Comparison of ENCODE assay signal across 8 cellular contexts in genomic region chr5:16465544-16466432, GRCh38. TPM values are rescaled to one million over a fixed set of nuclear protein-coding genes. Genes with fewer than 3 reads are reported as not detected.
DNase-seq lines count a peak whose midpoint lies in the region; ATAC-seq, FAIRE-seq and TF ChIP-seq lines count a peak whose summit lies in the region.

Gene ZNF622, minus strand, starts transcription at chr5:16465800. Its CDS starts 135 bp downstream, at chr5:16465665.

- BruUV-seq in IMR-90 (replicated peaks; lab: Mats Ljungman, UMichigan) = TSS peak; percentile 51
- no TSS peak for BruUV-seq in OCI-LY7 (replicated peaks; lab: Mats Ljungman, UMichigan)
- BruUV-seq in endothelial cell of umbilical vein (replicated peaks; lab: Mats Ljungman, UMichigan) = TSS peak; percentile 62

- TF ChIP-seq RAD21 in IMR-90 (IDR thresholded peaks at IDR 0.05; ENCODE audit: low read length) = no peak

- H3K56ac ChIP-seq in IMR-90 (ENCODE audit: extremely low read depth, insufficient read depth, low read length) = peak within 1 kb of the TSS; percentile 71

- H3K9me1 ChIP-seq in IMR-90 (ENCODE audit: insufficient read depth, low read length) = peaks cover 13% of the 10 kb centered on the region; the same call in 1 of the 2 replicates
- no peaks in the 10 kb centered on the region for H3K9me1 ChIP-seq in endothelial cell of umbilical vein (replicated peaks; ENCODE audit: control insufficient read depth, extremely low read depth, insufficient read depth, low read length)

- no peaks in the 10 kb centered on the region for H3K9me2 ChIP-seq in OCI-LY7 (ENCODE audit: insufficient read depth, low read length)

- peak within 1 kb of the TSS; percentile 55 for H3K18ac ChIP-seq in IMR-90 (ENCODE audit: low read depth, low read length)

- no peak within 1 kb of the TSS for H2BK15ac ChIP-seq in IMR-90 (ENCODE audit: low read depth, low read length)

- peak; percentile 96 for FAIRE-seq in endothelial cell of umbilical vein (lab: Jason Lieb, UNC)

- intact Hi-C loops in IMR-90 (cut with micrococcal nuclease) (loop anchor here (10.0 kb wide), 1 partner anchor 729 kb away; no protein-coding TSS in a partner anchor), OCI-LY7 (cut with micrococcal nuclease; ENCODE audit: unreplicated experiment) (loop anchor here (2.0 to 10.0 kb wide), 2 partner anchors 85 to 1801 kb away; partner anchors contain the start of gene OTULIN), endothelial cell of umbilical vein (cut with micrococcal nuclease) (loop anchor here (5.0 kb wide), 1 partner anchor 87 kb away; no protein-coding TSS in a partner anchor)

- peak within 1 kb of the TSS; percentile 85 for H2AK5ac ChIP-seq in IMR-90 (ENCODE audit: low read depth, low read length)

- peak within 1 kb of the TSS; percentile 87 for H3K27ac ChIP-seq in IMR-90 (ENCODE audit: insufficient read depth, low read length)
- peak within 1 kb of the TSS; percentile 44 for H3K27ac ChIP-seq in OCI-LY7 (ENCODE audit: low read depth, low read length, poor library complexity, severe bottlenecking)
- H3K27ac ChIP-seq in endothelial cell of umbilical vein (ENCODE audit: insufficient read depth, low read depth, low read length) = peak within 1 kb of the TSS; percentile 56

- H4K5ac ChIP-seq in IMR-90 (ENCODE audit: low read depth, low read length) = peak within 1 kb of the TSS; percentile 79

- H3K4me3 ChIP-seq in IMR-90 (ENCODE audit: insufficient read depth, low read depth, low read length) (peak within 1 kb of the TSS; percentile 88), OCI-LY7 (ENCODE audit: low read depth, low read length, poor library complexity, severe bottlenecking) (peak within 1 kb of the TSS; percentile 99), endothelial cell of umbilical vein (replicated peaks in 1 of 3; ENCODE audit: insufficient read depth in 1 of 3, low read depth in 1 of 3, low read length in 3 of 3) (peak within 1 kb of the TSS; percentile 47 to 82 (median 72))

- peak within 1 kb of the TSS; percentile 75 to 96; a peak in 3 of 4 replicates for H4K8ac ChIP-seq in IMR-90 (ENCODE audit: low read depth in 2 of 2, low read length in 2 of 2)

- H3K14ac ChIP-seq in IMR-90 (replicated peaks; ENCODE audit: low read depth, low read length) = peak within 1 kb of the TSS; percentile 92

- H3K4me2 ChIP-seq in IMR-90 (ENCODE audit: low read depth, low read length) = peak within 1 kb of the TSS; percentile 97
- peak within 1 kb of the TSS; percentile 88 for H3K4me2 ChIP-seq in OCI-LY7 (ENCODE audit: low read length)
- H3K4me2 ChIP-seq in endothelial cell of umbilical vein (ENCODE audit: insufficient read depth, low read length) = peak within 1 kb of the TSS; percentile 96

- peak within 1 kb of the TSS; percentile 89 for H2BK5ac ChIP-seq in IMR-90 (ENCODE audit: low read depth, low read length, poor library complexity, severe bottlenecking)

- H2AK9ac ChIP-seq in IMR-90 (replicated peaks; ENCODE audit: low read depth, low read length, poor library complexity) = peak within 1 kb of the TSS; percentile 94

- H2BK120ac ChIP-seq in IMR-90 (ENCODE audit: low read depth, low read length) = peak within 1 kb of the TSS; percentile 75; the same call in 1 of the 2 replicates

- H3K27me3 ChIP-seq in IMR-90 (ENCODE audit: control insufficient read depth, insufficient read depth, low read length) = no peaks in the 10 kb centered on the region
- no peaks in the 10 kb centered on the region for H3K27me3 ChIP-seq in endothelial cell of umbilical vein (ENCODE audit: control insufficient read depth in 2 of 2, insufficient read depth in 2 of 2, low read length in 2 of 2)

- POLR2A ChIA-PET in IMR-90 (lab: Charles Lee; ENCODE audit: unreplicated experiment) = no interaction called here
- POLR2A ChIA-PET in OCI-LY7 (lab: Charles Lee) = interaction anchor here (0.6 to 1.0 kb wide), 3 partner anchors 10 to 1806 kb away, joined by 3 to 5 read pairs (median 4); no protein-coding TSS in a partner anchor
- POLR2A ChIA-PET in endothelial cell of umbilical vein (lab: Charles Lee) = no interaction called here

- H3K79me1 ChIP-seq in IMR-90 (ENCODE audit: low read depth in 1 of 2, low read length in 2 of 2) = peaks cover 7 to 76% of the 10 kb centered on the region in 2 experiments; a peak in 3 of 4 replicates

- H3K4me1 ChIP-seq in IMR-90 (ENCODE audit: control insufficient read depth, insufficient read depth, low read length) (peaks cover 19% of the 10 kb centered on the region), OCI-LY7 (ENCODE audit: insufficient read depth, low read length, poor library complexity, severe bottlenecking) (peaks cover 35% of the 10 kb centered on the region), endothelial cell of umbilical vein (ENCODE audit: control insufficient read depth, extremely low read depth, insufficient read depth, low read length) (peaks cover 27% of the 10 kb centered on the region)

- H3K36me3 ChIP-seq in IMR-90 (ENCODE audit: control insufficient read depth, insufficient read depth, low read length) (peaks cover 11% of the 10 kb centered on the region), OCI-LY7 (ENCODE audit: insufficient read depth, low read length) (peaks cover 31% of the 10 kb centered on the region), endothelial cell of umbilical vein (ENCODE audit: control insufficient read depth in 2 of 2, extremely low read depth in 1 of 2, insufficient read depth in 2 of 2, low read length in 2 of 2) (peaks cover 4 to 10% of the 10 kb centered on the region in 2 experiments)

- DNase-seq in DMS 273 treated with DMSO at 0.1 percent for 48 hours (lab: John Stamatoyannopoulos, UW) (peak; percentile 79), IMR-90 (peak; percentile 88), OCI-LY7 (ENCODE audit: low spot score) (peak; percentile 95), activated T-cell treated with anti-CD3 and anti-CD28 coated beads for 1 hour (ENCODE audit: low read depth) (peak; percentile 78), endothelial cell of umbilical vein (ENCODE audit: low read depth, low spot score) (peak; percentile 79), midbrain (lab: John Stamatoyannopoulos, UW) (peak; percentile 93)
- DNase-seq in stimulated activated CD8-positive, alpha-beta memory T cell treated with anti-CD3 and anti-CD28 coated beads, Interleukin-2, amount 100 ng/mL, for 1 hour (ENCODE audit: low read depth in 2 of 2) = peak; percentile 73 to 78

- in situ Hi-C loops in IMR-90 (cut with MboI; ENCODE audit: low sequenced_read_pairs) = no loop called here

- H3K79me2 ChIP-seq in OCI-LY7 (ENCODE audit: insufficient read depth, low read depth, low read length) (peaks cover 48% of the 10 kb centered on the region), endothelial cell of umbilical vein (ENCODE audit: control insufficient read depth, insufficient read depth, low read length) (peaks cover 33% of the 10 kb centered on the region)

- TF ChIP-seq CTCF in IMR-90 (conservative IDR thresholded peaks at IDR 0.05; ENCODE audit: low read depth, low read length) (no peak), OCI-LY7 (conservative IDR thresholded peaks at IDR 0.05; ENCODE audit: low read length) (no peak), endothelial cell of umbilical vein (IDR thresholded peaks at IDR 0.05; ENCODE audit: extremely low read depth in 1 of 2, insufficient read depth in 1 of 2, low read depth in 1 of 2, low read length in 2 of 2) (no peak)

- H4K20me1 ChIP-seq in IMR-90 (ENCODE audit: insufficient read depth, low read length) (peaks cover 24% of the 10 kb centered on the region), OCI-LY7 (ENCODE audit: insufficient read depth, low read length) (peaks cover 24% of the 10 kb centered on the region), endothelial cell of umbilical vein (replicated peaks; ENCODE audit: control insufficient read depth, extremely low read depth, insufficient read depth, low read length) (no peaks in the 10 kb centered on the region)

- H3K9ac ChIP-seq in IMR-90 (ENCODE audit: low read depth, low read length) (peak within 1 kb of the TSS; percentile 96), endothelial cell of umbilical vein (replicated peaks; ENCODE audit: extremely low read depth, insufficient read depth, low read length) (peak within 1 kb of the TSS; percentile 83)

- peak within 1 kb of the TSS; percentile 76 for H4K91ac ChIP-seq in IMR-90 (ENCODE audit: insufficient read depth, low read depth, low read length)

- peak within 1 kb of the TSS; percentile 95 for H3K4ac ChIP-seq in IMR-90 (ENCODE audit: low read depth, low read length)

- CTCF ChIA-PET in IMR-90 (lab: Yijun Ruan, JAX) = no interaction called here
- CTCF ChIA-PET in OCI-LY7 (lab: Charles Lee; ENCODE audit: unreplicated experiment) = no interaction called here
- CTCF ChIA-PET in endothelial cell of umbilical vein (lab: Charles Lee) = interaction anchor here (3.5 kb wide), 1 partner anchor 10 kb away, joined by 22 read pairs; no protein-coding TSS in a partner anchor

- TF ChIP-seq POLR2A in IMR-90 (IDR thresholded peaks at IDR 0.05; ENCODE audit: low read depth, low read length) = peak; percentile 89
- TF ChIP-seq POLR2A in endothelial cell of umbilical vein (IDR thresholded peaks at IDR 0.05; ENCODE audit: low read depth, low read length) = peak; percentile 72

- H2AFZ ChIP-seq in IMR-90 (replicated peaks; ENCODE audit: low read length, poor library complexity) (peak within 1 kb of the TSS; percentile 99), OCI-LY7 (ENCODE audit: low read length) (peak within 1 kb of the TSS; percentile 90), endothelial cell of umbilical vein (ENCODE audit: low read depth, low read length) (peak within 1 kb of the TSS; percentile 88)

- dilution Hi-C loops in IMR-90 (cut with HindIII; ENCODE audit: low sequenced_read_pairs, unreplicated experiment) (no loop called here), endothelial cell of umbilical vein (cut with MboI; ENCODE audit: extremely low pct_ligation_motif_present, low sequenced_read_pairs) (no loop called here)

- peak; percentile 81 for ATAC-seq in GM21529 (IDR thresholded peaks at IDR 0.05; ENCODE audit: unreplicated experiment)
- peak; percentile 73 for ATAC-seq in IMR-90 (ENCODE audit: low read depth)

- no peak within 1 kb of the TSS for H2BK20ac ChIP-seq in IMR-90 (ENCODE audit: low read depth, low read length)

- H3K9me3 ChIP-seq in IMR-90 (ENCODE audit: control insufficient read depth, insufficient read depth, low read length) (no peaks in the 10 kb centered on the region), OCI-LY7 (ENCODE audit: low read length) (no peaks in the 10 kb centered on the region), endothelial cell of umbilical vein (replicated peaks; ENCODE audit: control insufficient read depth, insufficient read depth, low read length) (no peaks in the 10 kb centered on the region)

- 0% methylated on average over 20 of the region's 75 CpGs; no CpG with 5 or more reads in 1 of the 2 experiments for WGBS in IMR-90 (ENCODE audit: extremely low coverage in 2 of 2, insufficient read length in 1 of 2), 2 experiments

- H3K23ac ChIP-seq in IMR-90 (ENCODE audit: low read depth, low read length) = peak within 1 kb of the TSS; percentile 84

RNA-seq across cellular contexts. Expression of gene ZNF622, which starts in this region (rescaled TPM):
- total RNA-seq in IMR-90 (2012; rRNA removed) (49.3 and 66.4 TPM in 2 replicates), OCI-LY7 (2022) (28.3 and 32.9 TPM in 2 replicates), endothelial cell of umbilical vein (23.1 and 26.6 TPM in 2 replicates)
- polyA plus RNA-seq in IMR-90 (2012; rRNA removed) (19.5 and 22.1 TPM in 2 replicates), endothelial cell of umbilical vein (8.2 and 10.0 TPM in 2 replicates)
- 17.2 and 22.4 TPM in 2 replicates for polyA plus RNA-seq in IMR-90 (2012; cell fraction: cytosol; rRNA removed)
- polyA plus RNA-seq in IMR-90 (2012; cell fraction: nucleus; rRNA removed; ENCODE audit: low replicate concordance) = 11.5 and 12.6 TPM in 2 replicates
- 25.7 and 30.5 TPM in 2 replicates for total RNA-seq in OCI-LY7 (2014; rRNA removed; shearing (Covaris generic))
- 12.9 and 13.1 TPM in 2 replicates for polyA plus RNA-seq in endothelial cell of umbilical vein (2011; cell fraction: cytosol; rRNA removed)
- 8.0 and 8.7 TPM in 2 replicates for polyA plus RNA-seq in endothelial cell of umbilical vein (2011; cell fraction: nucleus; rRNA removed)
- 24.1 and 29.4 TPM in 2 replicates for polyA plus RNA-seq in endothelial cell of umbilical vein (2012)
- 8.7 and 9.3 TPM in 2 replicates for polyA minus RNA-seq in endothelial cell of umbilical vein
- 27.0 TPM for polyA minus RNA-seq in endothelial cell of umbilical vein (2011; cell fraction: cytosol; rRNA and poly(A)+ RNA removed)
- 4.6 and 7.5 TPM in 2 replicates for polyA minus RNA-seq in endothelial cell of umbilical vein (2011; cell fraction: nucleus; rRNA and poly(A)+ RNA removed)

Comparison
In these comparisons a context has a peak if more than half of its experiments do, and no peak if none do; other contexts are left out.
1. Peak in every context shown above with its lines: DNase-seq, ATAC-seq, H3K4me3 ChIP-seq and H3K27ac ChIP-seq.